Comparison of ENCODE assay signal across 8 cellular contexts in the genomic region with DNA sequence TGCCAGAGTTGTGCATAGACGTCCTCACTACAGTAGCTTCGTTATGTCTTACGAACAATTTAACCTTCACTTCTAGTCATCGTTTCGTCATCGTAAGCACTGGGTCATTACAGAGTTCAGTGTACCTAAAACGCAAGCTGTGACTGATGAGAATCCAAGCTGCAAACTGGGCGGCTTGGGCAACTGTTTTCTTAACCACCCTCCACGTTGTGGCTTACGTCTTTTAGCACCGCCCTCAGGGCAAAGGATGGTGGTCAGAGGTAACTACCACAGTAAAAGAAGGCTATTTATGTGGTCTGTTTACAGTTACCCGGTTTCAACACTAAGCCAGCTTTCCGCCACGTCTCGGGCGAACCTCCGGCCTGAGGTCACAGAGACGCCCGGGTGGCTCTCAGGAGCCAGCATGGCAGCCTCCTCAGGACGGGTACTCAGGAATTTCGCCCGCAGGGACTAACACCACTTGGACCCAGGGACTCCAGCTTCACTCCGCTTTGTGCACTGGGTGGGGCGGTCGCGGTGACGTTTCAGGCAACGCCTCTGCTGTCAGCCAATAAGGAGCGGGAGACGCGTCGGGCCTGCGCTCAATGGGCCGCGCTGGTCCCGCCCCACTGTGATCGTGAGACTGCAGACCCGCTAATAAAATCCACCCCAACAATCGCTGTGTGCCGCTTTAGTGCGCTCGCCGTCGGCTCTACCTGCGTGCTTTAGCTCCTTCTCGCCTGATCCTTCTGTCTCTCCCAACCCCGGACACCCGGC. TPM values are rescaled to one million over a fixed set of nuclear protein-coding genes. Genes with fewer than 3 reads are reported as not detected.
DNase-seq lines count a peak whose midpoint lies in the region; ATAC-seq and TF ChIP-seq lines count a peak whose summit lies in the region.

A gene (plus strand): TSS at position 665 of the 756 bp plus-strand sequence. CDS start 148 bp downstream, outside the sequence.

- intact Hi-C loops in Caco-2 (cut with micrococcal nuclease; ENCODE audit: unreplicated experiment), result loop anchor here (1.0 to 10.0 kb wide), 2 partner anchors 56 to 206 kb away; a partner anchor contains a TSS

- no peaks in the 10 kb centered on the region for H3K36me3 ChIP-seq in Caco-2 (ENCODE audit: control insufficient read depth, insufficient read depth, low read length)
- H3K36me3 ChIP-seq in NT2/D1 (ENCODE audit: insufficient read depth, insufficient read length, low read length), result peaks cover 8% of the 10 kb centered on the region
- H3K36me3 ChIP-seq in endodermal cell (ENCODE audit: control insufficient read depth, insufficient read depth, low read length), result peaks cover 3% of the 10 kb centered on the region

- 0 to 1% methylated on average over 43 to 48 of the region's 48 CpGs for WGBS in endodermal cell (ENCODE audit: insufficient coverage in 1 of 2, insufficient read length in 1 of 2), 2 experiments

- no peaks in the 10 kb centered on the region for H3K4me1 ChIP-seq in Caco-2
- no peaks in the 10 kb centered on the region for H3K4me1 ChIP-seq in NT2/D1 (ENCODE audit: insufficient read depth, insufficient read length)
- no peaks in the 10 kb centered on the region for H3K4me1 ChIP-seq in endodermal cell (ENCODE audit: control insufficient read depth, insufficient read depth, low read length)

- peak within 1 kb of the TSS; percentile 70 for H3K4me3 ChIP-seq in Caco-2 (ENCODE audit: low read depth, low read length)
- peak within 1 kb of the TSS; percentile 84 for H3K4me3 ChIP-seq in NT2/D1 (ENCODE audit: insufficient read length, low read depth)
- peak within 1 kb of the TSS; percentile 91 for H3K4me3 ChIP-seq in endodermal cell (ENCODE audit: low read length)

- CTCF ChIA-PET in Caco-2 (lab: Charles Lee), result interaction anchor here (1.1 kb wide), 1 partner anchor 56 kb away, joined by 3 read pairs; a partner anchor contains a TSS

- H3K27ac ChIP-seq in endodermal cell (ENCODE audit: low read depth, low read length), result peak within 1 kb of the TSS; percentile 93

- H3K36me3 Mint-ChIP-seq in Caco-2 (ENCODE audit: insufficient read depth, unreplicated experiment) (peaks cover 7% of the 10 kb centered on the region), endodermal cell (ENCODE audit: low read depth) (peaks cover 7% of the 10 kb centered on the region)

- H3K9me3 ChIP-seq in Caco-2 (no peaks in the 10 kb centered on the region), NT2/D1 (ENCODE audit: insufficient read depth, low read length) (no peaks in the 10 kb centered on the region), endodermal cell (ENCODE audit: control insufficient read depth, low read length) (no peaks in the 10 kb centered on the region)

- H3K4me3 Mint-ChIP-seq in Caco-2 (ENCODE audit: unreplicated experiment), result peak within 1 kb of the TSS; percentile 93
- H3K4me3 Mint-ChIP-seq in endodermal cell, result peak within 1 kb of the TSS; percentile 90

- POLR2A ChIA-PET in Caco-2 (lab: Charles Lee), result interaction anchor here (0.5 to 1.9 kb wide), 8 partner anchors 50 to 1914 kb away, joined by 3 to 36 read pairs (median 4); a partner anchor contains a TSS

- no TSS peak for BruUV-seq in Caco-2 (replicated peaks; lab: Mats Ljungman, UMichigan)

- ATAC-seq in GM21381 (IDR thresholded peaks at IDR 0.05; ENCODE audit: unreplicated experiment), result peak; percentile 97

- H3K9ac ChIP-seq in NT2/D1 (ENCODE audit: insufficient read length, low read depth) (peak within 1 kb of the TSS; percentile 88), endodermal cell (ENCODE audit: extremely low read depth, low read length, poor library complexity, severe bottlenecking) (peak within 1 kb of the TSS; percentile 94)

- H3K9me3 Mint-ChIP-seq in Caco-2 (ENCODE audit: unreplicated experiment) (no peaks in the 10 kb centered on the region), endodermal cell (no peaks in the 10 kb centered on the region)

- H3K27ac Mint-ChIP-seq in Caco-2 (ENCODE audit: unreplicated experiment) (peak within 1 kb of the TSS; percentile 92), endodermal cell (peak within 1 kb of the TSS; percentile 99)

- no peaks in the 10 kb centered on the region for H3K4me1 Mint-ChIP-seq in Caco-2 (ENCODE audit: low read depth, unreplicated experiment)
- H3K4me1 Mint-ChIP-seq in endodermal cell, result peaks cover 12% of the 10 kb centered on the region

- TF ChIP-seq CTCF in Caco-2 (IDR thresholded peaks at IDR 0.05; ENCODE audit: insufficient read depth in 1 of 2, low read depth in 1 of 2, low read length in 1 of 2, severe bottlenecking in 1 of 2, unreplicated experiment in 1 of 2) (no peak), endodermal cell (conservative IDR thresholded peaks at IDR 0.05) (peak; percentile 20)

- DNase-seq in Caco-2 (peak; percentile 93 to 95), HUDEP-2 (lab: John Stamatoyannopoulos, UW; ENCODE audit: unreplicated experiment in 76 of 76) (peak; percentile 28 to 94 (median 89)), NT2/D1 (ENCODE audit: low read depth, low spot score) (peak; percentile 99), endodermal cell (peak; percentile 99), mesenteric fat pad (ENCODE audit: low spot score) (peak; percentile 98)
- peak; percentile 77 for DNase-seq in activated CD8-positive, alpha-beta memory T cell treated with anti-CD3 and anti-CD28 coated beads, Interleukin-2, amount 50 U/mL, for 24 hours (ENCODE audit: extremely low read depth)
- DNase-seq in stimulated activated CD8-positive, alpha-beta memory T cell treated with anti-CD3 and anti-CD28 coated beads, Interleukin-15, amount 100 ng/mL, for 24 hours (ENCODE audit: low read depth), result peak; percentile 68

- no peaks in the 10 kb centered on the region for H3K27me3 ChIP-seq in Caco-2 (replicated peaks; ENCODE audit: control insufficient read depth, insufficient read depth, low read length)
- no peaks in the 10 kb centered on the region for H3K27me3 ChIP-seq in NT2/D1 (ENCODE audit: insufficient read depth, insufficient read length)
- no peaks in the 10 kb centered on the region for H3K27me3 ChIP-seq in endodermal cell (ENCODE audit: control insufficient read depth, insufficient read depth, low read length, poor library complexity, severe bottlenecking)

- H3K27me3 Mint-ChIP-seq in Caco-2 (ENCODE audit: insufficient read depth, unreplicated experiment) (no peaks in the 10 kb centered on the region), endodermal cell (ENCODE audit: insufficient read depth) (no peaks in the 10 kb centered on the region)

RNA-seq across cellular contexts. Expression of the gene that starts here (rescaled TPM):
- total RNA-seq in Caco-2 (2022), result 11.1 and 14.0 TPM in 2 replicates
- 10 to 100 TPM; 19.1 to 26.2 TPM for total RNA-seq in endodermal cell
- polyA plus RNA-seq in endodermal cell (2013, experiment 1 of 2), result 19.8 TPM
- 15.8 TPM for polyA plus RNA-seq in endodermal cell (2013, experiment 2 of 2)
- 2.5 TPM for total RNA-seq in mesenteric fat pad

Comparison
In these comparisons a context has a peak if more than half of its experiments do, and no peak if none do; other contexts are left out.
1. Peak in every context shown above with its lines: DNase-seq, ATAC-seq, H3K4me3 ChIP-seq and H3K27ac ChIP-seq.